ENCODE assay signal across 8 cellular contexts in genomic region chr12:50039151-50039835, GRCh38. TPM values are rescaled to one million over a fixed set of nuclear protein-coding genes. Genes with fewer than 3 reads are reported as not detected.
A peak's percentile ranks its signal among the peaks of the same experiment; 100 is the strongest.
DNase-seq lines count a peak whose midpoint lies in the region; ATAC-seq, FAIRE-seq and TF ChIP-seq lines count a peak whose summit lies in the region.

No MANE protein-coding gene starts in this region.

- no peak for FAIRE-seq in urothelium cell line (lab: Jason Lieb, UNC)

- no peaks in the 10 kb centered on the region for H3K9me3 Mint-ChIP-seq in activated naive CD8-positive, alpha-beta T cell treated with anti-CD3 and anti-CD28 coated beads for 36 hours
- H3K9me3 Mint-ChIP-seq in progenitor cell of endocrine pancreas (ENCODE audit: low read depth) = no peaks in the 10 kb centered on the region

- H3K36me3 ChIP-seq in cardiac muscle cell = no peaks in the 10 kb centered on the region

- no peaks in the 10 kb centered on the region for H3K4me1 ChIP-seq in cardiac muscle cell (ENCODE audit: low read depth)

- no peak overlapping the region for H3K27ac ChIP-seq in cardiac muscle cell

- no peak for ATAC-seq in GM19455 (IDR thresholded peaks at IDR 0.05; ENCODE audit: unreplicated experiment)

- no peak overlapping the region for H3K27ac Mint-ChIP-seq in activated naive CD8-positive, alpha-beta T cell treated with anti-CD3 and anti-CD28 coated beads for 36 hours
- peak overlapping the region; percentile 76 for H3K27ac Mint-ChIP-seq in progenitor cell of endocrine pancreas

- H3K4me3 Mint-ChIP-seq in activated naive CD8-positive, alpha-beta T cell treated with anti-CD3 and anti-CD28 coated beads for 36 hours = no peak overlapping the region
- no peak overlapping the region for H3K4me3 Mint-ChIP-seq in progenitor cell of endocrine pancreas (ENCODE audit: low read depth)

- no peaks in the 10 kb centered on the region for H3K36me3 Mint-ChIP-seq in activated naive CD8-positive, alpha-beta T cell treated with anti-CD3 and anti-CD28 coated beads for 36 hours
- H3K36me3 Mint-ChIP-seq in progenitor cell of endocrine pancreas (ENCODE audit: insufficient read depth) = no peaks in the 10 kb centered on the region

- H3K4me1 Mint-ChIP-seq in activated naive CD8-positive, alpha-beta T cell treated with anti-CD3 and anti-CD28 coated beads for 36 hours = peaks cover 11% of the 10 kb centered on the region
- no peaks in the 10 kb centered on the region for H3K4me1 Mint-ChIP-seq in progenitor cell of endocrine pancreas (ENCODE audit: low read depth)

- no peak overlapping the region for H3K4me3 ChIP-seq in cardiac muscle cell

- H3K27me3 Mint-ChIP-seq in activated naive CD8-positive, alpha-beta T cell treated with anti-CD3 and anti-CD28 coated beads for 36 hours = peaks cover 9% of the 10 kb centered on the region
- H3K27me3 Mint-ChIP-seq in progenitor cell of endocrine pancreas = peaks cover 33% of the 10 kb centered on the region

- DNase-seq in GM10266 (ENCODE audit: extremely low spot score) = peak; percentile 87
- peak; percentile 41 for DNase-seq in NCI-H1105 (lab: John Stamatoyannopoulos, UW)
- peak; percentile 20 to 46 for DNase-seq in SW 1271 (lab: John Stamatoyannopoulos, UW)
- peak; percentile 84 for DNase-seq in activated naive CD8-positive, alpha-beta T cell treated with anti-CD3 and anti-CD28 coated beads for 36 hours
- DNase-seq in cardiac muscle cell (ENCODE audit: low read depth in 1 of 2, low spot score in 1 of 2) = peak; percentile 86 to 90
- DNase-seq in progenitor cell of endocrine pancreas (ENCODE audit: low spot score, unreplicated experiment) = peak; percentile 88
- DNase-seq in urothelium cell line (ENCODE audit: low spot score) = peak; percentile 82

- H3K9me3 ChIP-seq in cardiac muscle cell (ENCODE audit: low read depth) = no peaks in the 10 kb centered on the region

- H3K27me3 ChIP-seq in cardiac muscle cell = no peaks in the 10 kb centered on the region

- TF ChIP-seq CTCF in GM10266 (IDR thresholded peaks at IDR 0.05; ENCODE audit: control insufficient read depth, insufficient read depth, low read depth, missing control alignments) (peak; percentile 89), cardiac muscle cell (IDR thresholded peaks at IDR 0.05; ENCODE audit: low read depth, low read length) (peak; percentile 95), progenitor cell of endocrine pancreas (IDR thresholded peaks at IDR 0.05; ENCODE audit: unreplicated experiment) (peak; percentile 95)

RNA-seq across cellular contexts. Expression of gene RACGAP1, which starts 14.0 kb away (rescaled TPM):
- total RNA-seq in activated naive CD8-positive, alpha-beta T cell treated with anti-CD3 and anti-CD28 coated beads for 36 hours = 100 to 1,000 TPM; 111 to 119 TPM
- 10.4 and 63.9 TPM in 2 replicates for total RNA-seq in cardiac muscle cell
- 13.4 and 57.3 TPM in 2 replicates for polyA plus RNA-seq in cardiac muscle cell
- 40.0 and 42.1 TPM in 2 replicates for total RNA-seq in progenitor cell of endocrine pancreas

RNA-seq across cellular contexts. Expression of gene ASIC1, which starts 18.1 kb away (rescaled TPM):
- 10 to 100 TPM; 10.8 TPM for total RNA-seq in activated naive CD8-positive, alpha-beta T cell treated with anti-CD3 and anti-CD28 coated beads for 36 hours
- total RNA-seq in cardiac muscle cell = 5.0 and 7.0 TPM in 2 replicates
- polyA plus RNA-seq in cardiac muscle cell = 4.6 and 6.9 TPM in 2 replicates
- 5.2 and 5.7 TPM in 2 replicates for total RNA-seq in progenitor cell of endocrine pancreas

RNA-seq across cellular contexts. Expression of gene SMARCD1, which starts 45.8 kb away (rescaled TPM):
- 10 to 100 TPM; 65.8 to 74.8 TPM for total RNA-seq in activated naive CD8-positive, alpha-beta T cell treated with anti-CD3 and anti-CD28 coated beads for 36 hours
- total RNA-seq in cardiac muscle cell (97.8 and 108 TPM in 2 replicates), progenitor cell of endocrine pancreas (160 and 167 TPM in 2 replicates)
- 40.7 and 45.1 TPM in 2 replicates for polyA plus RNA-seq in cardiac muscle cell

Comparison
In these comparisons a context has a peak if more than half of its experiments do, and no peak if none do; other contexts are left out.
1. DNase-seq: peak in every context shown above with its lines; median percentile 88 in cardiac muscle cell; 88 in progenitor cell of endocrine pancreas; 87 in GM10266; 84 in activated naive CD8-positive, alpha-beta T cell treated with anti-CD3 and anti-CD28 coated beads for 36 hours; 82 in urothelium cell line; 41 in NCI-H1105; 33 in SW 1271.